Comparison of ENCODE assay signal across 1 cellular context in the genomic region with DNA sequence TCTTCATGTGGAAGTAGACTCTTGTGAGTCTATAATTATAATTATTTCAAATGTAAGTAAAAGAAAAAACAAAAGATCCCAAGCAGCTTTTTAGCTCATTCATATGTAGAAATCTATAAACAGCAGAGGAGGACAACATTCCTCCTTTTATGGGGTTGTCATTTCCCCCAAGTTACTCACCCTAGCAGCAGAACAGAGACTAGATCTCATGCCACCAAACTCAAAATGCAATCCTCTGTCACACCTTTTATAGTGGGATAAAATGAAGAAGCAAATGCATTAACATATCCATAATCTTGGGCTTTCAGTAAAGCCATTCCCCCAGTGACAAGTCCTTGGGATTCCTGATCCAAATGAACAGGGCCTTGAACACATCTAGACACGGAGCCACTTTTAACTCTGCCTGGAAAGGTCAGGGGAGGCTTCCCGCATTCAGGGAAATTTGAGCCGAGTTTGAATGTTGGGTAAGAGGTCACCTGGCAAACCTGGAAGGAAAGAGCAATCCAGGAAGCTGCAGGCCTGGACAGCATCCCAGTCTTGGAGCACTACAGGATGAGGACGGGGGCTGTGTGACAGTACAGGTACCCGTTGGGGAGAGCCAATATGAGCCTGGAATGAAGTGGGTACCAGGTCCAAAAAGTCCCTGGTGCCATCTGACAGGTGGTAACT.
TF ChIP-seq lines count a peak whose summit lies in the region.

No MANE protein-coding gene starts in this region.

TF ChIP-seq in IMR-90, 13 proteins besides CTCF, POLR2A, EP300 and RAD21 (continued from another document):
- no peak for TF ChIP-seq ELK1 (IDR thresholded peaks at IDR 0.05; ENCODE audit: borderline replicate concordance, low read depth, low read length)
